1 cellular context compared by ENCODE assay signal in the genomic region with DNA sequence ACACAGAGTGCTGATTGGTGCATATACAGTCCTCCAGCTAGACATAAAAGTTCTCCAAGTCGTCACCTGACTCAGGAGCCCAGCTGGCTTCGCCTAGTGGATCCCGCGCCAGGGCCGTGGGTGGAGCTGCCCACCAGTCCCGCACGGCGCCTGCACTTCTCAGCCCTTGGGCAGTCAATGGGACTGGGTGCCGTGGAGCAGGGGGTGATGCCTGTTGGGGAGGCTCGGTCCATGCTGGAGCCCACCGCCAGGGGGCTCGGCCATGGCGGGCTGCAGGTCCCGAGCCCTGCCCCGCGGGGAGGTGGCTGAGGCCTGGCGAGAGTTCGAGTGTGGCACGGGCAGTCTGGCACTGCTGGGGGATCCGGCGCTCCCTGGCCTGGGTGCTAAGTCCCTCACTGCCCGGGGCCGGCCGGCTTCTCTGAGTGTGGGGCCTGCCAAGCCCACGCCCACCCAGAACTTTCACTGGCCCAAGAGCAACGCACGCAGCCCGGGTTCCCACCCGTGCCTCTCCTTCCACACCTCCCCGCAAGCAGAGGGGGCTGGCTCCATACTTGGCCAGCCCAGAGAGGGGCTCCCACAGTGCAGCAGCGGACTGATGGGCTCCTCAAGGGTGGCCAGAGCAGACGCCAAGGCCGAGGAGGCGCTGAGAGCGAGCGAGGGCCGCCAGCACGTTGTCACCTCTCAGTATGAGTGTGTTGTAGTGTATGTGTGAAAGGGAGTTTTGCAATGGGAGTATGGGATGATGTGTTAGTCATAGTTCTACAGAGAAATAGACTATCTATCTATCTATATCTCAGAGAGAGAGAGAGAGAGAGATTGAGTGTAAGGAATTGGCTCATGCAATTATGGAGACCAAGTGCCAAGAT.
TF ChIP-seq lines count a peak whose summit lies in the region.

No MANE protein-coding gene starts in this region.

TF ChIP-seq in HepG2, 621 proteins besides CTCF, POLR2A, EP300 and RAD21 (continued from another document):
- TF ChIP-seq, protein P1, sequence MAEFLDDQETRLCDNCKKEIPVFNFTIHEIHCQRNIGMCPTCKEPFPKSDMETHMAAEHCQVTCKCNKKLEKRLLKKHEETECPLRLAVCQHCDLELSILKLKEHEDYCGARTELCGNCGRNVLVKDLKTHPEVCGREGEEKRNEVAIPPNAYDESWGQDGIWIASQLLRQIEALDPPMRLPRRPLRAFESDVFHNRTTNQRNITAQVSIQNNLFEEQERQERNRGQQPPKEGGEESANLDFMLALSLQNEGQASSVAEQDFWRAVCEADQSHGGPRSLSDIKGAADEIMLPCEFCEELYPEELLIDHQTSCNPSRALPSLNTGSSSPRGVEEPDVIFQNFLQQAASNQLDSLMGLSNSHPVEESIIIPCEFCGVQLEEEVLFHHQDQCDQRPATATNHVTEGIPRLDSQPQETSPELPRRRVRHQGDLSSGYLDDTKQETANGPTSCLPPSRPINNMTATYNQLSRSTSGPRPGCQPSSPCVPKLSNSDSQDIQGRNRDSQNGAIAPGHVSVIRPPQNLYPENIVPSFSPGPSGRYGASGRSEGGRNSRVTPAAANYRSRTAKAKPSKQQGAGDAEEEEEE (CRISPR knock-in tag; IDR thresholded peaks at IDR 0.05; ENCODE audit: borderline replicate concordance): no peak
- no peak for TF ChIP-seq NFATC3 (CRISPR knock-in tag; IDR thresholded peaks at IDR 0.05)
TF ChIP-seq in HepG2: peak in this region for 0.
